ENCODE assay signal across 17 cellular contexts in the genomic region with DNA sequence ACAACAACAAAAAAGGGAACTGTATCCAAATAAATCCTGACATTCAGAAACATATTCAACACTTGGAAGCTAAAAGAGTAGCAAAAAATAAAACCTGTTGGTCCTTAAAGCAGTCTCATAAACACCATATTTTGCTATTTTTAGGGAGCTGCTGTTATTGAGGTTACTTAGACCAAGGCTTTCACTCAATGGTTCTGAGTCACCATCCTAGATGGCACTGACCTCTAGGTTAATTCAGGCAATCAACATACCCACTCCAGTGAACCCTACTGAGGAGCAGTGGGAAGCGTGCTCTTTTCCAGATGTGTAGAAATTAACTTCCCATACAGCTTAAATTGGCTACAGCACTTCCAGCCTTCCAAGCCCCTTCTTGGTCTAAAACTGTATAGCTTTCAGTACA. TPM values are rescaled to one million over a fixed set of nuclear protein-coding genes. Genes with fewer than 3 reads are reported as not detected.
A peak's percentile ranks its signal among the peaks of the same experiment; 100 is the strongest.
DNase-seq lines count a peak whose midpoint lies in the region; ATAC-seq and TF ChIP-seq lines count a peak whose summit lies in the region.
"Had no signal": no experiment of that assay in that cellular context is flagged by ENCODE, and none has a peak within 500 bp of the region (broad histone marks: within the 10 kb centered on the region; RNA-seq: fewer than 3 reads in every experiment).

No MANE protein-coding gene starts in this region.

- no peaks in the 10 kb centered on the region for H3K27me3 Mint-ChIP-seq in CD8-positive, alpha-beta T cell (ENCODE audit: low read depth)
- H3K27me3 Mint-ChIP-seq: CD4-positive, CD25-positive, alpha-beta regulatory T cell had no signal

- H3K27me3 ChIP-seq in RWPE2 (ENCODE audit: insufficient read depth, poor library complexity, severe bottlenecking): no peaks in the 10 kb centered on the region
- no peaks in the 10 kb centered on the region for H3K27me3 ChIP-seq in CD8-positive, alpha-beta T cell (ENCODE audit: insufficient read depth, low read length)

- H3K4me1 Mint-ChIP-seq in CD8-positive, alpha-beta T cell (ENCODE audit: low read depth): peaks cover 57% of the 10 kb centered on the region

- intact Hi-C loops in CD8-positive, alpha-beta T cell (cut with DNase I, micrococcal nuclease): loop anchor here in 1 of 2 experiments (10.0 kb wide), 1 partner anchor 252 kb away; no protein-coding TSS in a partner anchor

- H3K36me3 Mint-ChIP-seq in CD8-positive, alpha-beta T cell: peaks cover 7% of the 10 kb centered on the region

- H3K9me3 ChIP-seq in RWPE2 (ENCODE audit: severe bottlenecking): no peaks in the 10 kb centered on the region
- H3K9me3 ChIP-seq in CD8-positive, alpha-beta T cell (ENCODE audit: low read length): no peaks in the 10 kb centered on the region
- H3K9me3 ChIP-seq: psoas muscle had no signal

- H3K4me3 ChIP-seq in RWPE2 (ENCODE audit: severe bottlenecking): no peak overlapping the region
- no peak overlapping the region for H3K4me3 ChIP-seq in fibroblast of mammary gland (ENCODE audit: control insufficient read depth, low read depth, low read length)
- no peak overlapping the region for H3K4me3 ChIP-seq in CD8-positive, alpha-beta T cell (ENCODE audit: low read depth, low read length)
- H3K4me3 ChIP-seq: psoas muscle had no signal

- POLR2A ChIA-PET in CD8-positive, alpha-beta T cell (lab: Charles Lee): interaction anchor here (1.0 kb wide), 1 partner anchor 93 kb away, joined by 4 read pairs; no protein-coding TSS in a partner anchor

- TF ChIP-seq CTCF in RWPE2 (IDR thresholded peaks at IDR 0.05; ENCODE audit: poor library complexity, severe bottlenecking) (no peak), fibroblast of mammary gland (conservative IDR thresholded peaks at IDR 0.05; ENCODE audit: control insufficient read depth, insufficient read depth, low read depth, low read length) (no peak)
- TF ChIP-seq CTCF in CD8-positive, alpha-beta T cell (IDR thresholded peaks at IDR 0.05): no peak

- H3K4me1 ChIP-seq in RWPE2 (ENCODE audit: insufficient read depth, poor library complexity, severe bottlenecking): peaks cover 39% of the 10 kb centered on the region
- peaks cover 34% of the 10 kb centered on the region for H3K4me1 ChIP-seq in CD8-positive, alpha-beta T cell (ENCODE audit: insufficient read depth, low read length)

- H3K4me3 Mint-ChIP-seq in CD8-positive, alpha-beta T cell: no peak overlapping the region
- H3K4me3 Mint-ChIP-seq: activated T-cell treated with anti-CD3 and anti-CD28 coated beads, Interleukin-2, amount 50 U/mL, for 4 hours; CD4-positive, CD25-positive, alpha-beta regulatory T cell; endodermal cell had no signal

- H3K9me3 Mint-ChIP-seq in CD8-positive, alpha-beta T cell: no peaks in the 10 kb centered on the region
- H3K9me3 Mint-ChIP-seq: activated T-cell treated with anti-CD3 and anti-CD28 coated beads, Interleukin-2, amount 50 U/mL, for 4 hours; CD4-positive, CD25-positive, alpha-beta regulatory T cell; endodermal cell had no signal

- CTCF ChIA-PET in CD8-positive, alpha-beta T cell (lab: Charles Lee): interaction anchor here (1.0 to 3.8 kb wide), 2 partner anchors 8 to 49 kb away, joined by 3 to 23 read pairs; no protein-coding TSS in a partner anchor

- H3K27ac Mint-ChIP-seq in CD8-positive, alpha-beta T cell: no peak overlapping the region
- H3K27ac Mint-ChIP-seq: endodermal cell had no signal

- H3K36me3 ChIP-seq in RWPE2 (ENCODE audit: low read depth): no peaks in the 10 kb centered on the region; the same call in 1 of the 2 replicates
- H3K36me3 ChIP-seq in CD8-positive, alpha-beta T cell (ENCODE audit: insufficient read depth, low read length): no peaks in the 10 kb centered on the region

- DNase-seq in Daoy (ENCODE audit: low read depth) (peak; percentile 18), RWPE2 (ENCODE audit: low spot score) (no peak), fibroblast of mammary gland (ENCODE audit: low read depth) (peak; percentile 77), renal cortical epithelial cell (ENCODE audit: low read depth) (peak; percentile 88), dedifferentiated amniotic fluid mesenchymal stem cell (ENCODE audit: extremely low spot score) (no peak), Ammon's horn (ENCODE audit: low spot score) (no peak), hippocampal formation (lab: John Stamatoyannopoulos, UW) (no peak)
- no peak for DNase-seq in CD8-positive, alpha-beta T cell
- DNase-seq: activated CD4-positive, CD25-positive, alpha-beta regulatory T cell; activated T-cell treated with anti-CD3 and anti-CD28 coated beads, Interleukin-2, amount 50 U/mL, for 4 hours; aorta; CD4-positive, CD25-positive, alpha-beta regulatory T cell; endodermal cell; NCI-H2029; psoas muscle; stimulated activated CD4-positive, alpha-beta T cell treated with anti-CD3 and anti-CD28 coated beads, Interleukin-4, amount 100 ng/mL, for 4 hours; stimulated activated naive CD4-positive, alpha-beta T cell treated with Interleukin-2 at 50 U/mL for 16 hours had no signal

- peak overlapping the region; percentile 49 for H3K27ac ChIP-seq in RWPE2 (ENCODE audit: poor library complexity, severe bottlenecking)
- no peak overlapping the region for H3K27ac ChIP-seq in CD8-positive, alpha-beta T cell (ENCODE audit: low read depth, low read length)
- H3K27ac ChIP-seq: psoas muscle had no signal

- ATAC-seq in RWPE2 (ENCODE audit: low read depth): no peak
- no peak for ATAC-seq in CD8-positive, alpha-beta T cell
- ATAC-seq: activated T-cell treated with anti-CD3 and anti-CD28 coated beads, Interleukin-2, amount 50 U/mL, for 4 hours had no signal

RNA-seq across cellular contexts. Expression of gene GNAQ, which starts 5.2 kb away (rescaled TPM):
- total RNA-seq in Daoy (2014; rRNA removed; shearing (Covaris generic)): 21.7 and 22.2 TPM in 2 replicates
- total RNA-seq in renal cortical epithelial cell: 41.7 and 65.6 TPM in 2 replicates
- total RNA-seq in CD8-positive, alpha-beta T cell: 10 to 100 TPM; 27.2 to 28.3 TPM

Comparison
In these comparisons a context has a peak if more than half of its experiments do, and no peak if none do; other contexts are left out.
1. DNase-seq: peak in Daoy (single experiment), fibroblast of mammary gland (single experiment) and renal cortical epithelial cell (single experiment); none in RWPE2 (single experiment), dedifferentiated amniotic fluid mesenchymal stem cell (single experiment), Ammon's horn (single experiment), hippocampal formation (0 of 2) and CD8-positive, alpha-beta T cell (0 of 7).